9 cellular contexts compared by ENCODE assay signal in genomic region chr15:84734794-84735479, GRCh38. TPM values are rescaled to one million over a fixed set of nuclear protein-coding genes. Genes with fewer than 3 reads are reported as not detected.
DNase-seq lines count a peak whose midpoint lies in the region; ATAC-seq and TF ChIP-seq lines count a peak whose summit lies in the region.
"Had no signal": no experiment of that assay in that cellular context is flagged by ENCODE, and none has a peak within 500 bp of the region (broad histone marks: within the 10 kb centered on the region; RNA-seq: fewer than 3 reads in every experiment).

No MANE protein-coding gene starts in this region.

- no peak overlapping the region for H2BK120ac ChIP-seq in trophoblast cell (ENCODE audit: insufficient read depth, low read length, poor library complexity)

- H3K4me1 ChIP-seq in fibroblast of lung (ENCODE audit: control insufficient read depth, extremely low read depth, insufficient read depth, low read length) (no peaks in the 10 kb centered on the region), trophoblast cell (ENCODE audit: control insufficient read depth in 1 of 2, insufficient read depth in 2 of 2, low read length in 2 of 2) (peaks cover 6 to 12% of the 10 kb centered on the region in 2 experiments)

- no CpG with 5 or more reads among the region's 7 CpGs for WGBS in trophoblast cell (ENCODE audit: extremely low coverage, insufficient coverage, insufficient read length)

- no peak overlapping the region for H3K27ac ChIP-seq in fibroblast of lung (ENCODE audit: insufficient read depth, low read length)
- H3K27ac ChIP-seq in trophoblast cell (ENCODE audit: low read depth, low read length): peak overlapping the region; percentile 42
- H3K27ac ChIP-seq: C4-2B had no signal

- peak; percentile 42 for DNase-seq in NK-92 treated with Interleukin-12 subunit alpha and Interleukin-12 subunit beta, amount 100 ng/mL, for 24 hours (lab: John Stamatoyannopoulos, UW)
- DNase-seq in NK-92 (lab: John Stamatoyannopoulos, UW; ENCODE audit: unreplicated experiment) (no peak), NCI-H82 (lab: John Stamatoyannopoulos, UW) (peak; percentile 65), fibroblast of lung (ENCODE audit: low read depth in 2 of 2) (peak; percentile 26 to 83), trophoblast cell (peak in 1 of 2 donors; percentile 64), GOT3 (lab: John Stamatoyannopoulos, UW) (no peak)
- peak; percentile 54 to 56 for DNase-seq in activated CD8-positive, alpha-beta memory T cell treated with anti-CD3 and anti-CD28 coated beads for 4 hours (ENCODE audit: low read depth in 2 of 2)

- H3K27me3 ChIP-seq in fibroblast of lung (ENCODE audit: control insufficient read depth, insufficient read depth, low read length) (no peaks in the 10 kb centered on the region), trophoblast cell (ENCODE audit: insufficient read depth, low read length) (no peaks in the 10 kb centered on the region)

- no peak overlapping the region for H3K14ac ChIP-seq in trophoblast cell (ENCODE audit: low read length)

- H4K8ac ChIP-seq in trophoblast cell (ENCODE audit: low read depth, low read length): no peak overlapping the region

- TF ChIP-seq CTCF in fibroblast of lung (conservative IDR thresholded peaks at IDR 0.05 in 1 of 2, IDR thresholded peaks at IDR 0.05 in 1 of 2; ENCODE audit: low read depth in 1 of 2, low read length in 2 of 2): no peak

- H3K9ac ChIP-seq in fibroblast of lung (ENCODE audit: insufficient read depth, low read length): no peak overlapping the region
- no peak overlapping the region for H3K9ac ChIP-seq in trophoblast cell (ENCODE audit: low read length)

- H2AFZ ChIP-seq in fibroblast of lung (ENCODE audit: low read length): no peak overlapping the region
- H2AFZ ChIP-seq in trophoblast cell (ENCODE audit: insufficient read depth, low read length, poor library complexity): no peak overlapping the region

- no peak overlapping the region for H3K18ac ChIP-seq in trophoblast cell (ENCODE audit: low read length)

- H3K79me1 ChIP-seq in trophoblast cell (ENCODE audit: low read length): peaks cover 3% of the 10 kb centered on the region

- H2BK12ac ChIP-seq in trophoblast cell (ENCODE audit: low read length): peak overlapping the region; percentile 31

- no peak overlapping the region for H3K4ac ChIP-seq in trophoblast cell (ENCODE audit: low read depth, low read length)

- H2AK5ac ChIP-seq in trophoblast cell (ENCODE audit: low read length): no peak overlapping the region

- H4K20me1 ChIP-seq in fibroblast of lung (ENCODE audit: control insufficient read depth, extremely low read depth, insufficient read depth, low read length): no peaks in the 10 kb centered on the region

- H4K91ac ChIP-seq in trophoblast cell (ENCODE audit: low read depth, low read length): peak overlapping the region; percentile 43

- no peak overlapping the region for H3K23ac ChIP-seq in trophoblast cell (ENCODE audit: low read length)

- no peak overlapping the region for H3K4me2 ChIP-seq in fibroblast of lung (ENCODE audit: extremely low read depth, insufficient read depth, low read length)
- H3K4me2 ChIP-seq in trophoblast cell (ENCODE audit: low read length): peak overlapping the region; percentile 60

- H3K79me2 ChIP-seq in fibroblast of lung (ENCODE audit: control insufficient read depth, insufficient read depth, low read length) (no peaks in the 10 kb centered on the region), trophoblast cell (ENCODE audit: control insufficient read depth, insufficient read depth, low read length, poor library complexity) (no peaks in the 10 kb centered on the region)

- ATAC-seq in HG03060 (IDR thresholded peaks at IDR 0.05; ENCODE audit: low read depth, unreplicated experiment): peak; percentile 44

- H3K36me3 ChIP-seq in fibroblast of lung (ENCODE audit: control insufficient read depth, insufficient read depth, low read length) (no peaks in the 10 kb centered on the region), trophoblast cell (ENCODE audit: control insufficient read depth in 1 of 2, insufficient read depth in 2 of 2, low read length in 2 of 2) (no peaks in the 10 kb centered on the region)

- H3K4me3 ChIP-seq in fibroblast of lung (replicated peaks in 1 of 4; ENCODE audit: control extremely low read depth in 1 of 4, insufficient read depth in 1 of 4, low read depth in 3 of 4, low read length in 4 of 4) (no peak overlapping the region), trophoblast cell (ENCODE audit: low read depth, low read length) (no peak overlapping the region)

- H3K9me3 ChIP-seq in fibroblast of lung (ENCODE audit: control insufficient read depth, insufficient read depth, low read depth, low read length) (no peaks in the 10 kb centered on the region), trophoblast cell (ENCODE audit: insufficient read depth, low read depth, low read length) (no peaks in the 10 kb centered on the region)

- peak overlapping the region; percentile 19 for H2BK5ac ChIP-seq in trophoblast cell (ENCODE audit: low read depth, low read length, poor library complexity)

- no peak overlapping the region for H4K12ac ChIP-seq in trophoblast cell (ENCODE audit: low read depth, low read length)

RNA-seq across cellular contexts. Expression of gene ZNF592, which starts 13.5 kb away (rescaled TPM):
- total RNA-seq in fibroblast of lung: 3.1 and 5.1 TPM in 2 replicates
- polyA plus RNA-seq in fibroblast of lung: 7.3 and 7.5 TPM in 2 replicates
- polyA plus RNA-seq in fibroblast of lung (2012): 9.1 and 10.4 TPM in 2 replicates
- 17.6 and 24.5 TPM in 2 replicates for polyA minus RNA-seq in fibroblast of lung (ENCODE audit: low replicate concordance)
- 25.3 and 25.7 TPM in 2 replicates for polyA plus RNA-seq in trophoblast cell (2013)

RNA-seq across cellular contexts. Expression of gene SEC11A, which starts 19.0 kb away (rescaled TPM):
- total RNA-seq in fibroblast of lung: 263 and 300 TPM in 2 replicates
- 243 and 254 TPM in 2 replicates for polyA plus RNA-seq in fibroblast of lung
- 206 and 222 TPM in 2 replicates for polyA plus RNA-seq in fibroblast of lung (2012)
- 45.0 and 50.6 TPM in 2 replicates for polyA minus RNA-seq in fibroblast of lung (ENCODE audit: low replicate concordance)
- 316 and 319 TPM in 2 replicates for polyA plus RNA-seq in trophoblast cell (2013)

Comparison
In these comparisons a context has a peak if more than half of its experiments do, and no peak if none do; other contexts are left out.
1. DNase-seq: peak in NK-92 treated with Interleukin-12 subunit alpha and Interleukin-12 subunit beta, amount 100 ng/mL, for 24 hours (single experiment), NCI-H82 (single experiment), activated CD8-positive, alpha-beta memory T cell treated with anti-CD3 and anti-CD28 coated beads for 4 hours (2 of 2) and fibroblast of lung (2 of 2); none in NK-92 (single experiment) and GOT3 (single experiment).